15 cellular contexts compared by ENCODE assay signal in genomic region chr2:3362686-3363085, GRCh38.
"Had no signal": no experiment of that assay in that cellular context is flagged by ENCODE, and none has a peak within 500 bp of the region (broad histone marks: within the 10 kb centered on the region; RNA-seq: fewer than 3 reads in every experiment).

No MANE protein-coding gene starts in this region.

- H3K27ac ChIP-seq: coronary artery, epithelial cell of prostate, gastrocnemius medialis, testis, uterus had no signal

- H3K4me3 Mint-ChIP-seq: T-helper 2 cell treated with Interferon-gamma antibody and Interleukin-4, amounts not matched to agents 5 μg/mL and 100 μg/mL, for 36 hours had no signal

- H3K4me3 ChIP-seq: coronary artery, gastrocnemius medialis, testis, uterus had no signal

- ATAC-seq: gastrocnemius medialis, left lobe of liver had no signal

- H3K27ac Mint-ChIP-seq: T-helper 2 cell treated with Interferon-gamma antibody and Interleukin-4, amounts not matched to agents 5 μg/mL and 100 μg/mL, for 36 hours had no signal

- DNase-seq: activated CD4-positive, alpha-beta T cell treated with anti-CD3 and anti-CD28 coated beads for 1 hour; activated CD4-positive, alpha-beta T cell treated with anti-CD3 and anti-CD28 coated beads, Interleukin-2, amount 50 U/mL, for 48 hours; activated CD8-positive, alpha-beta memory T cell treated with anti-CD3 and anti-CD28 coated beads, Interleukin-2, amount 50 U/mL, for 48 hours; caudate nucleus; effector memory CD4-positive, alpha-beta T cell; gastrocnemius medialis; islet precursor cell; right cardiac atrium; stimulated activated naive CD4-positive, alpha-beta T cell treated with Interleukin-2 at 50 U/mL for 16 hours; testis; uterus had no signal

- H3K9me3 ChIP-seq: gastrocnemius medialis, testis, uterus had no signal

- H3K36me3 ChIP-seq: gastrocnemius medialis, uterus had no signal

- H3K27me3 ChIP-seq: gastrocnemius medialis, testis, uterus had no signal

- H3K9me3 Mint-ChIP-seq: T-helper 2 cell treated with Interferon-gamma antibody and Interleukin-4, amounts not matched to agents 5 μg/mL and 100 μg/mL, for 36 hours had no signal

- H3K4me1 ChIP-seq: gastrocnemius medialis, testis, uterus had no signal
